Comparison of ENCODE assay signal across 8 cellular contexts in genomic region chr12:92381856-92382255, GRCh38.
"Had no signal": no experiment of that assay in that cellular context is flagged by ENCODE, and none has a peak within 500 bp of the region (broad histone marks: within the 10 kb centered on the region; RNA-seq: fewer than 3 reads in every experiment).

No MANE protein-coding gene starts in this region.

- H3K4me3 ChIP-seq: GM12878 had no signal

- FAIRE-seq: G401.6, GM12878, GM12891, GM12892, GM18507, GM19239 had no signal

- ATAC-seq: GM12878 had no signal

- DNase-seq: GDM1, GF-D8 had no signal
